Comparison of ENCODE assay signal across 9 cellular contexts in the genomic region with DNA sequence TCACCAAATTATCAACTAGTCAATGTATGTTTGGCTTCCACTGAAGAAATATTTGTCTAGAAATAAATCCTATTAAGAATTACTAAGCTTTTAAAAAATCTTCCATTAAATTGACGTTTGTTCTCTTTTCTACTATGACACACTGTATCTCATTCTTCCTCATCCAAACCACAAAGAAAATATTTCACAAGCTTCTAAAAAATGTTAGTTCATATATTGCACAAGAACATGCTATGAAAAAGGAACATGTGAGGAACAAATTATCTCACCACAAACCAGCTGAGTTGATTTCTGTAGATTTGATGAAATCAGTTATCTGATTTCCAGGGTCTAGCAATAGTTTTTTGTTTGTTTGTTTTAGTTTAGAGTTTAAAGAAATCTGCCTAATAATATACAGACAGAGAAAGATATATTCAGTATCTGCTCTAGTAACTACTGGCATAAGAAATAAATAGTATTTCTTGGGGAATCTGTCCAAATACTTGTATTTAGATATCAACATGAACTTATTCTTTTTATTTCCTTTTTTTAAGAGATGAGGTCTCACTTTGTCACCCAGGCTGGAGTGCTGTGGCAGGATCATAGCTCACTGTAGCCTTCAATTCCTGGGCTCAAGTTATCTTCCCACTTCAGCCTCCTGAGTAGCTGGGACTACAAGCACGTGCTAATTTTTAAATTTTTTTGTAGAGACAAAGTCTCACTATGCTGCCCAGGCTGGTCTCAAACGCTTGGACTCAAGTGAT.
A peak's percentile ranks its signal among the peaks of the same experiment; 100 is the strongest.
DNase-seq lines count a peak whose midpoint lies in the region; ATAC-seq, FAIRE-seq and TF ChIP-seq lines count a peak whose summit lies in the region.
"Had no signal": no experiment of that assay in that cellular context is flagged by ENCODE, and none has a peak within 500 bp of the region (broad histone marks: within the 10 kb centered on the region; RNA-seq: fewer than 3 reads in every experiment).

No MANE protein-coding gene starts in this region.

- no peaks in the 10 kb centered on the region for H3K4me1 ChIP-seq in Peyer's patch

- H3K9me3 ChIP-seq in Peyer's patch = no peaks in the 10 kb centered on the region

- TF ChIP-seq CTCF in Peyer's patch (IDR thresholded peaks at IDR 0.05) (no peak), fibroblast of mammary gland (conservative IDR thresholded peaks at IDR 0.05; ENCODE audit: control insufficient read depth, insufficient read depth, low read depth, low read length) (no peak)

- H3K36me3 ChIP-seq in Peyer's patch = no peaks in the 10 kb centered on the region

- intact Hi-C loops in sciatic nerve (cut with DNase I) = no loop called here

- ATAC-seq in sciatic nerve = peak; percentile 96
- no peak for ATAC-seq in HG03571 (IDR thresholded peaks at IDR 0.05; ENCODE audit: unreplicated experiment)
- no peak for ATAC-seq in HG02870 (IDR thresholded peaks at IDR 0.05; ENCODE audit: unreplicated experiment)

- no peak for FAIRE-seq in GM12891 (lab: Jason Lieb, UNC)

- H3K27me3 ChIP-seq in Peyer's patch = no peaks in the 10 kb centered on the region

- peak; percentile 97 for DNase-seq in GF-D8 (lab: John Stamatoyannopoulos, UW)
- DNase-seq in Peyer's patch = no peak
- DNase-seq in fibroblast of mammary gland (ENCODE audit: low read depth) = peak; percentile 96
- no peak for DNase-seq in sciatic nerve (ENCODE audit: low spot score)
- DNase-seq in GM12891 (ENCODE audit: insufficient read length, low spot score) = no peak
- DNase-seq in NCI-H446 treated with DMSO at 0.1 percent for 48 hours (lab: John Stamatoyannopoulos, UW) = no peak
- DNase-seq: stimulated activated CD4-positive, alpha-beta T cell treated with anti-CD3 and anti-CD28 coated beads, Interleukin-4, amount 100 ng/mL, for 4 hours had no signal

- TF ChIP-seq POLR2A in Peyer's patch (IDR thresholded peaks at IDR 0.05) (no peak), GM12891 (IDR thresholded peaks at IDR 0.05; ENCODE audit: low read depth, low read length) (no peak)

- H3K27ac ChIP-seq in Peyer's patch = peak overlapping the region in 3 of 4 donors; percentile 19 to 60 (median 27)

- no peak overlapping the region for H3K4me3 ChIP-seq in Peyer's patch
- no peak overlapping the region for H3K4me3 ChIP-seq in fibroblast of mammary gland (ENCODE audit: control insufficient read depth, low read depth, low read length)

TF ChIP-seq in GM12891, 5 proteins besides CTCF, POLR2A, EP300 and RAD21:
- TF ChIP-seq TAF1 (IDR thresholded peaks at IDR 0.05; ENCODE audit: low read depth, low read length) (no peak), POU2F2 (IDR thresholded peaks at IDR 0.05; ENCODE audit: low read depth, low read length) (no peak), SPI1 (IDR thresholded peaks at IDR 0.05; ENCODE audit: low read depth, low read length) (no peak), POLR2AphosphoS5 (IDR thresholded peaks at IDR 0.05; ENCODE audit: low read depth, low read length) (no peak), PAX5 (IDR thresholded peaks at IDR 0.05; ENCODE audit: insufficient read depth, low read length, severe bottlenecking) (no peak)

Comparison
In these comparisons a context has a peak if more than half of its experiments do, and no peak if none do; other contexts are left out.
1. DNase-seq: peak in GF-D8 (single experiment) and fibroblast of mammary gland (single experiment); none in Peyer's patch (0 of 3), sciatic nerve (single experiment), GM12891 (single experiment) and NCI-H446 treated with DMSO at 0.1 percent for 48 hours (single experiment).